Comparison of ENCODE assay signal across 27 cellular contexts in the genomic region with DNA sequence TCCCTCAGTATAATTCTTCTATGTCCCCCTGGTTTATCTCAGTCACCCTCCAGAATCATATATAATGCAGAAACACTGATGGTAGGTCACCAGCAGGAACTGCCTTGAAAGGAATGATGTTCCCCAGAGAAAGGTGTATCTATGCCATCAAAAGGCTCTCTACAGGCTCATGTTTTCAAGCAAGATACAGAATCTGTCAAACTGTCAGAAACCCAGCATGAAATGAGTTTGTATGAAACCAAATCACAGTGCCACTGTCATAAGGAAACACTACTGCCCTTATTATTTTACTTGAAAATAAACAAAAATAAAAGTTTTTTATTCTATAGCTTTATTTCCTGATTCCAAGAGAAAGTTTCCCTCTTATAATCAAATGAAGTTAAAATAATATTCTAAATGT.
DNase-seq lines count a peak whose midpoint lies in the region; TF ChIP-seq lines count a peak whose summit lies in the region.
"Had no signal": no experiment of that assay in that cellular context is flagged by ENCODE, and none has a peak within 500 bp of the region (broad histone marks: within the 10 kb centered on the region; RNA-seq: fewer than 3 reads in every experiment).

No MANE protein-coding gene starts in this region.

- no peaks in the 10 kb centered on the region for H3K79me2 ChIP-seq in neural cell (replicated peaks; ENCODE audit: insufficient read depth, low read length)

- H3K9me2 ChIP-seq in neural cell (ENCODE audit: insufficient read depth, low read length): no peaks in the 10 kb centered on the region

- no peaks in the 10 kb centered on the region for H4K20me1 ChIP-seq in neural cell (ENCODE audit: insufficient read depth)
- H4K20me1 ChIP-seq: BLaER1; BLaER1 treated with 17β-estradiol and CSF1 and Interleukin-3, amounts not matched to agents 10 nM and 100 nM had no signal

- TF ChIP-seq RAD21 in neural cell (conservative IDR thresholded peaks at IDR 0.05): no peak

- H3K9me3 ChIP-seq in neural cell (ENCODE audit: low read length): no peaks in the 10 kb centered on the region
- H3K9me3 ChIP-seq: A549; BE2C; BLaER1; BLaER1 treated with 17β-estradiol and CSF1 and Interleukin-3, amounts not matched to agents 10 nM and 100 nM; Caco-2 had no signal

- no peak overlapping the region for H3K4me2 ChIP-seq in neural cell (ENCODE audit: low read length)
- H3K4me2 ChIP-seq: A549; BLaER1; BLaER1 treated with 17β-estradiol and CSF1 and Interleukin-3, amounts not matched to agents 10 nM and 100 nM had no signal

- H3K9ac ChIP-seq in neural cell (ENCODE audit: low read length): no peak overlapping the region
- H3K9ac ChIP-seq: BLaER1; BLaER1 treated with 17β-estradiol and CSF1 and Interleukin-3, amounts not matched to agents 10 nM and 100 nM had no signal

- H2AFZ ChIP-seq in neural cell (ENCODE audit: low read depth, low read length): no peak overlapping the region

- peak; percentile 68 for TF ChIP-seq EP300 in neural cell (conservative IDR thresholded peaks at IDR 0.05; ENCODE audit: poor library complexity, severe bottlenecking)

- no peaks in the 10 kb centered on the region for H3F3A ChIP-seq in neural cell (ENCODE audit: insufficient read depth, low read length, poor library complexity, severe bottlenecking)

- H3K27ac ChIP-seq in neural cell (ENCODE audit: low read length): no peak overlapping the region
- H3K27ac ChIP-seq: 22Rv1; A549; BLaER1; BLaER1 treated with 17β-estradiol and CSF1 and Interleukin-3, amounts not matched to agents 10 nM and 100 nM; C4-2B had no signal

- DNase-seq in NCI-H1048 (lab: John Stamatoyannopoulos, UW): no peak
- DNase-seq: 8988T; ACHN; AML-193; BE2C; C1 segment of cervical spinal cord; Caco-2; Calu3; CD4-positive, alpha-beta memory T cell; CD4-positive, alpha-beta T cell; CD4-positive, CD25-positive, alpha-beta regulatory T cell; CD8-positive, alpha-beta memory T cell; CD8-positive, alpha-beta T cell; COR-L47; DMS 273 treated with DMSO at 0.1 percent for 48 hours; DMS153; DMS53; DMS79; DMS79 treated with DMSO at 0.1 percent for 48 hours; DND-41; EL had no signal

- no peaks in the 10 kb centered on the region for H3K36me3 ChIP-seq in neural cell (ENCODE audit: insufficient read depth, low read length)
- H3K36me3 ChIP-seq: BE2C; BLaER1; BLaER1 treated with 17β-estradiol and CSF1 and Interleukin-3, amounts not matched to agents 10 nM and 100 nM had no signal

- no peak for TF ChIP-seq CTCF in neural cell (IDR thresholded peaks at IDR 0.05; ENCODE audit: poor library complexity, severe bottlenecking)

- H3K27me3 ChIP-seq in neural cell (ENCODE audit: insufficient read depth, low read depth, low read length): no peaks in the 10 kb centered on the region
- H3K27me3 ChIP-seq: BE2C; BLaER1; BLaER1 treated with 17β-estradiol and CSF1 and Interleukin-3, amounts not matched to agents 10 nM and 100 nM had no signal

- H3K4me3 ChIP-seq in neural cell (ENCODE audit: low read length): no peak overlapping the region
- H3K4me3 ChIP-seq: A549; BLaER1; BLaER1 treated with 17β-estradiol and CSF1 and Interleukin-3, amounts not matched to agents 10 nM and 100 nM had no signal

TF ChIP-seq in neural cell, 6 proteins besides CTCF, POLR2A, EP300 and RAD21:
- TF ChIP-seq TAF1 (IDR thresholded peaks at IDR 0.05; ENCODE audit: low read depth) (no peak), POLR2AphosphoS5 (IDR thresholded peaks at IDR 0.05) (peak; percentile 71), MXI1 (conservative IDR thresholded peaks at IDR 0.05; ENCODE audit: poor library complexity, severe bottlenecking) (no peak), SMC3 (conservative IDR thresholded peaks at IDR 0.05; ENCODE audit: poor library complexity) (no peak)
- TF ChIP-seq, protein P1, sequence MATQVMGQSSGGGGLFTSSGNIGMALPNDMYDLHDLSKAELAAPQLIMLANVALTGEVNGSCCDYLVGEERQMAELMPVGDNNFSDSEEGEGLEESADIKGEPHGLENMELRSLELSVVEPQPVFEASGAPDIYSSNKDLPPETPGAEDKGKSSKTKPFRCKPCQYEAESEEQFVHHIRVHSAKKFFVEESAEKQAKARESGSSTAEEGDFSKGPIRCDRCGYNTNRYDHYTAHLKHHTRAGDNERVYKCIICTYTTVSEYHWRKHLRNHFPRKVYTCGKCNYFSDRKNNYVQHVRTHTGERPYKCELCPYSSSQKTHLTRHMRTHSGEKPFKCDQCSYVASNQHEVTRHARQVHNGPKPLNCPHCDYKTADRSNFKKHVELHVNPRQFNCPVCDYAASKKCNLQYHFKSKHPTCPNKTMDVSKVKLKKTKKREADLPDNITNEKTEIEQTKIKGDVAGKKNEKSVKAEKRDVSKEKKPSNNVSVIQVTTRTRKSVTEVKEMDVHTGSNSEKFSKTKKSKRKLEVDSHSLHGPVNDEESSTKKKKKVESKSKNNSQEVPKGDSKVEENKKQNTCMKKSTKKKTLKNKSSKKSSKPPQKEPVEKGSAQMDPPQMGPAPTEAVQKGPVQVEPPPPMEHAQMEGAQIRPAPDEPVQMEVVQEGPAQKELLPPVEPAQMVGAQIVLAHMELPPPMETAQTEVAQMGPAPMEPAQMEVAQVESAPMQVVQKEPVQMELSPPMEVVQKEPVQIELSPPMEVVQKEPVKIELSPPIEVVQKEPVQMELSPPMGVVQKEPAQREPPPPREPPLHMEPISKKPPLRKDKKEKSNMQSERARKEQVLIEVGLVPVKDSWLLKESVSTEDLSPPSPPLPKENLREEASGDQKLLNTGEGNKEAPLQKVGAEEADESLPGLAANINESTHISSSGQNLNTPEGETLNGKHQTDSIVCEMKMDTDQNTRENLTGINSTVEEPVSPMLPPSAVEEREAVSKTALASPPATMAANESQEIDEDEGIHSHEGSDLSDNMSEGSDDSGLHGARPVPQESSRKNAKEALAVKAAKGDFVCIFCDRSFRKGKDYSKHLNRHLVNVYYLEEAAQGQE (IDR thresholded peaks at IDR 0.05; ENCODE audit: borderline replicate concordance): no peak
